In the genomic region with DNA sequence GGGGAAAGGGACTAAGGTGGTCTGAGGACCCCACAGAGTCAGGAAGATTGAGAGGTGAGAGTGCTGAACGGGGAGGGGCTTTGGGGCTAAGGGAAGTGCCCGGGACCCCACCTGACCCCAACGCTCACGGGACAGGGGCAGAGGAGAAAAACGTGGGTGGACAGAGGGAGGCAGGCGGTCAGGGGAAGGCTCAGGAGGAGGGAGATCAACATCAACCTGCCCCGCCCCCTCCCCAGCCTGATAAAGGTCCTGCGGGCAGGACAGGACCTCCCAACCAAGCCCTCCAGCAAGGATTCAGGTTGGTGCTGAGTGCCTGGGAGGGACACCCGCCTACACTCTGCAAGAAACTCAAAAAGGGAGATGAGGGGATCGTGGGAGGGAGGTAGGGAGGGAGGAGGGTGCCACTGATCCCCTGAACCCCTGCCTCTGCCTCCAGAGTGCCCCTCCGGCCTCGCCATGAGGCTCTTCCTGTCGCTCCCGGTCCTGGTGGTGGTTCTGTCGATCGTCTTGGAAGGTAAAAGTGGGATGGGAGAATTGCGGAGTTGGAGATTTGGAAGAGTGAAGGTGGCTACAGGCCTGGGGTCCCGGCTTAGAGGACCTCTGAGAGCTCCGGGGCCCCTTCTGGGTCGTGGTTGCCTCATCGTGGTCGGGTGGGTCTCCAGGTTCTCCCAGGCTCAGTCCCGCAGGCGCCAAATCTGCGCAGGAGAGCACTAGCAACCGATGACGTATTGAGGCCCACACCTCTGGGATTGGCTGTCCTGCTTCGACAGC, we compare ENCODE assay signal across 8 cellular contexts. TPM values are rescaled to one million over a fixed set of nuclear protein-coding genes. Genes with fewer than 3 reads are reported as not detected.
DNase-seq lines count a peak whose midpoint lies in the region; ATAC-seq and TF ChIP-seq lines count a peak whose summit lies in the region.
"Not testable (repeated sequence)": the region's sequence is repeated elsewhere in the genome, so short reads cannot be mapped to it uniquely, and the experiment has no call there.

A gene (plus strand): TSS at position 173 of the 771 bp plus-strand sequence. CDS start 284 bp downstream, at position 457.

- peak within 1 kb of the TSS; percentile 94 for H3K4me3 Mint-ChIP-seq in glutamatergic neuron (ENCODE audit: unreplicated experiment)

- H3K27ac Mint-ChIP-seq in activated naive CD4-positive, alpha-beta T cell treated with anti-CD3 and anti-CD28 coated beads, Interleukin-2, amount 50 U/mL, for 72 hours: peak within 1 kb of the TSS; percentile 59 to 95
- H3K27ac Mint-ChIP-seq in glutamatergic neuron (ENCODE audit: unreplicated experiment): peak within 1 kb of the TSS; percentile 89

- ATAC-seq in HG02623 (IDR thresholded peaks at IDR 0.05; ENCODE audit: unreplicated experiment): peak; percentile 82
- peak; percentile 94 for ATAC-seq in SK-N-SH treated with all-trans-retinoic acid at 6 μM for 48 hours
- ATAC-seq in activated naive CD4-positive, alpha-beta T cell treated with anti-CD3 and anti-CD28 coated beads, Interleukin-2, amount 50 U/mL, for 72 hours: peak; percentile 99
- peak; percentile 80 for ATAC-seq in omental fat pad (ENCODE audit: low FRiP score)

- TF ChIP-seq CTCF in glutamatergic neuron (IDR thresholded peaks at IDR 0.05; ENCODE audit: partially characterized antibody, unreplicated experiment); omental fat pad (IDR thresholded peaks at IDR 0.05); subcutaneous adipose tissue (IDR thresholded peaks at IDR 0.05; ENCODE audit: low read depth): not testable (repeated sequence)

- H3K4me1 Mint-ChIP-seq in glutamatergic neuron (ENCODE audit: low read depth, unreplicated experiment): not testable (repeated sequence)

- not testable (repeated sequence) for H3K36me3 Mint-ChIP-seq in activated naive CD4-positive, alpha-beta T cell treated with anti-CD3 and anti-CD28 coated beads, Interleukin-2, amount 50 U/mL, for 72 hours; glutamatergic neuron (ENCODE audit: unreplicated experiment)

- not testable (repeated sequence) for H3K27me3 Mint-ChIP-seq in glutamatergic neuron (ENCODE audit: unreplicated experiment)

- DNase-seq in GDM1 (lab: John Stamatoyannopoulos, UW) (peak; percentile 70), NCI-H1092 treated with DMSO at 0.1 percent for 48 hours (lab: John Stamatoyannopoulos, UW) (peak; percentile 80), glutamatergic neuron (peak; percentile 89), omental fat pad (ENCODE audit: low spot score) (peak; percentile 73)
- DNase-seq in activated naive CD4-positive, alpha-beta T cell treated with anti-CD3 and anti-CD28 coated beads, Interleukin-2, amount 50 U/mL, for 72 hours (ENCODE audit: low spot score in 2 of 2): peak; percentile 79 to 82

- H3K9me3 Mint-ChIP-seq in activated naive CD4-positive, alpha-beta T cell treated with anti-CD3 and anti-CD28 coated beads, Interleukin-2, amount 50 U/mL, for 72 hours; glutamatergic neuron (ENCODE audit: unreplicated experiment): not testable (repeated sequence)

RNA-seq across cellular contexts. Expression of the gene that starts here (rescaled TPM):
- under 1 TPM in 1 of 2 donors, not detected in 1; 0.61 TPM for total RNA-seq in activated naive CD4-positive, alpha-beta T cell treated with anti-CD3 and anti-CD28 coated beads, Interleukin-2, amount 50 U/mL, for 72 hours
- total RNA-seq in glutamatergic neuron (ENCODE audit: unreplicated experiment) (8.3 TPM), omental fat pad (100 to 1,000 TPM in 1 of 4 donors, 10 to 100 TPM in 3; 12.3 to 121 (median 21.8) TPM), subcutaneous adipose tissue (100 to 1,000 TPM in 2 of 4 donors, 10 to 100 TPM in 2; 30.7 to 394 (median 88.3) TPM)

Comparison
In these comparisons a context has a peak if more than half of its experiments do, and no peak if none do; other contexts are left out.
1. Peak in every context shown above with its lines: DNase-seq and ATAC-seq.
2. Peak in DNase-seq and ATAC-seq in activated naive CD4-positive, alpha-beta T cell treated with anti-CD3 and anti-CD28 coated beads, Interleukin-2, amount 50 U/mL, for 72 hours; RNA of the gene not detected or under 1 TPM.